Comparison of ENCODE assay signal across 9 cellular contexts in the genomic region with DNA sequence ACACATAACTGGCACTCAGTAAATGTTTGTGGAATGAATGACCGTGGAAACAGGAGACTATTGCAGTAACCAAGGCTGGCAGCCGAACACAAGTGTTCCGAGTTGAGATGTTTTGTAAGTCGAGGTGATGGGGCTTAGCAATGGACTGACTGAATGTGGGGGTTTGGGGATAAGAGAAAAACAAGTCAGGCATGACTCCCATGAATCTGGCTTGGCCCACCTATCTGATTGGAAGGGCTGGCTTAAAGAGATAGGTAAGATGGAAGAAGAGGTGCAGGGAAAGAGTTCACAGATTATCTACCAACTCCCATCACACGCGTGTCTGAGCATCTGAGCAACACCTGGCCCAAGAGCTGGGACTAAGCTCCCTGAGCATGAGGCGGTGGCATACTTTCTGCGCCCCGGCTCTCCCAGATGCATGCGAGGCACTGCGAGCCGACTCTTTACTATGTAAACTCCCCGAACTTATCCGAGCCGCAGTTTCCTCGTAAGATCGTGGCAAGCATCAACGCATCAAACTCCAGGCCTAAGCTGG. TPM values are rescaled to one million over a fixed set of nuclear protein-coding genes. Genes with fewer than 3 reads are reported as not detected.
DNase-seq lines count a peak whose midpoint lies in the region; ATAC-seq and TF ChIP-seq lines count a peak whose summit lies in the region.
"Had no signal": no experiment of that assay in that cellular context is flagged by ENCODE, and none has a peak within 500 bp of the region (broad histone marks: within the 10 kb centered on the region; RNA-seq: fewer than 3 reads in every experiment).

No MANE protein-coding gene starts in this region.

- H3K4me1 ChIP-seq in OCI-LY1 (ENCODE audit: insufficient read depth, low read length, severe bottlenecking) (peaks cover 26% of the 10 kb centered on the region), endodermal cell (ENCODE audit: control insufficient read depth, insufficient read depth, low read length) (peaks cover 7% of the 10 kb centered on the region)

- no peaks in the 10 kb centered on the region for H3K9me3 Mint-ChIP-seq in Calu3 (ENCODE audit: low read depth, unreplicated experiment)
- no peaks in the 10 kb centered on the region for H3K9me3 Mint-ChIP-seq in endodermal cell
- no peaks in the 10 kb centered on the region for H3K9me3 Mint-ChIP-seq in osteocyte (ENCODE audit: unreplicated experiment)

- H3K27me3 Mint-ChIP-seq in Calu3 (ENCODE audit: unreplicated experiment) (no peaks in the 10 kb centered on the region), endodermal cell (ENCODE audit: insufficient read depth) (peaks cover 1% of the 10 kb centered on the region), osteocyte (ENCODE audit: unreplicated experiment) (no peaks in the 10 kb centered on the region)

- H3K9ac ChIP-seq in OCI-LY1 (ENCODE audit: low read length) (peak overlapping the region; percentile 71), endodermal cell (ENCODE audit: extremely low read depth, low read length, poor library complexity, severe bottlenecking) (peak overlapping the region; percentile 88)

- DNase-seq in Calu3 (peak; percentile 14), endodermal cell (peak; percentile 53), osteocyte (ENCODE audit: extremely low spot score, unreplicated experiment) (no peak), amniotic stem cell (lab: John Stamatoyannopoulos, UW) (no peak), NCI-H69 (lab: John Stamatoyannopoulos, UW) (no peak)

- H3K4me1 Mint-ChIP-seq in Calu3 (ENCODE audit: low read depth, unreplicated experiment) (peaks cover 40% of the 10 kb centered on the region), endodermal cell (peaks cover 27% of the 10 kb centered on the region), osteocyte (ENCODE audit: unreplicated experiment) (peaks cover 55% of the 10 kb centered on the region)

- no peaks in the 10 kb centered on the region for H3K9me3 ChIP-seq in OCI-LY1 (ENCODE audit: low read length)
- no peaks in the 10 kb centered on the region for H3K9me3 ChIP-seq in endodermal cell (ENCODE audit: control insufficient read depth, low read length)

- H3K79me2 ChIP-seq in OCI-LY1 (ENCODE audit: insufficient read depth, low read length), result no peaks in the 10 kb centered on the region

- intact Hi-C loops in Calu3 (cut with micrococcal nuclease; ENCODE audit: unreplicated experiment), result no loop called here

- peak overlapping the region; percentile 93 for H3K4me3 Mint-ChIP-seq in Calu3 (ENCODE audit: low read depth, unreplicated experiment)
- peak overlapping the region; percentile 98 for H3K4me3 Mint-ChIP-seq in endodermal cell
- peak overlapping the region; percentile 98 for H3K4me3 Mint-ChIP-seq in osteocyte (ENCODE audit: unreplicated experiment)

- no peak overlapping the region for H2AFZ ChIP-seq in OCI-LY1 (ENCODE audit: low read length)

- peak overlapping the region; percentile 84 for H3K4me3 ChIP-seq in OCI-LY1 (ENCODE audit: low read depth, low read length, poor library complexity, severe bottlenecking)
- peak overlapping the region; percentile 93 for H3K4me3 ChIP-seq in endodermal cell (ENCODE audit: low read length)

- WGBS in endodermal cell (ENCODE audit: insufficient coverage in 1 of 2, insufficient read length in 1 of 2), 2 experiments, result 16 to 20% methylated on average over 11 to 18 of the region's 18 CpGs

- CTCF ChIA-PET in Calu3 (lab: Charles Lee), result interaction anchor here (0.6 to 1.9 kb wide), 7 partner anchors 9 to 442 kb away, joined by 3 to 10 read pairs (median 5); partner anchors contain the start of genes LYRM9, POLDIP2 and TMEM97

- no peaks in the 10 kb centered on the region for H4K20me1 ChIP-seq in OCI-LY1 (ENCODE audit: insufficient read depth, low read length)

- H3K27me3 ChIP-seq in OCI-LY1 (ENCODE audit: insufficient read depth, low read length) (no peaks in the 10 kb centered on the region), endodermal cell (ENCODE audit: control insufficient read depth, insufficient read depth, low read length, poor library complexity, severe bottlenecking) (no peaks in the 10 kb centered on the region)

- H3K27ac ChIP-seq in OCI-LY1 (ENCODE audit: low read depth, low read length, poor library complexity, severe bottlenecking) (no peak overlapping the region), endodermal cell (ENCODE audit: low read depth, low read length) (peak overlapping the region; percentile 48)

- H3K9me2 ChIP-seq in OCI-LY1 (ENCODE audit: low read depth, low read length), result no peaks in the 10 kb centered on the region

- ATAC-seq in HG02981 (IDR thresholded peaks at IDR 0.05; ENCODE audit: unreplicated experiment), result no peak
- no peak for ATAC-seq in GM19035 (IDR thresholded peaks at IDR 0.05; ENCODE audit: unreplicated experiment)

- peaks cover 13% of the 10 kb centered on the region; the same call in 1 of the 2 replicates for H3K36me3 ChIP-seq in OCI-LY1 (ENCODE audit: insufficient read depth, low read length)
- H3K36me3 ChIP-seq in endodermal cell (ENCODE audit: control insufficient read depth, insufficient read depth, low read length), result peaks cover 9% of the 10 kb centered on the region

- no TSS peak for BruUV-seq in Calu3 (replicated peaks; lab: Mats Ljungman, UMichigan)

- TF ChIP-seq CTCF in Calu3 (IDR thresholded peaks at IDR 0.05; ENCODE audit: unreplicated experiment) (no peak), OCI-LY1 (IDR thresholded peaks at IDR 0.05; ENCODE audit: low read length) (no peak), endodermal cell (conservative IDR thresholded peaks at IDR 0.05) (no peak), osteocyte (IDR thresholded peaks at IDR 0.05) (no peak)

- H3K4me2 ChIP-seq in OCI-LY1 (ENCODE audit: low read length), result peak overlapping the region; percentile 71

- H3F3A ChIP-seq in OCI-LY1 (ENCODE audit: insufficient read depth, low read length), result no peaks in the 10 kb centered on the region

- H3K36me3 Mint-ChIP-seq in Calu3 (ENCODE audit: insufficient read depth, unreplicated experiment), result peaks cover 54% of the 10 kb centered on the region
- peaks cover 7% of the 10 kb centered on the region for H3K36me3 Mint-ChIP-seq in endodermal cell (ENCODE audit: low read depth)
- peaks cover 16% of the 10 kb centered on the region for H3K36me3 Mint-ChIP-seq in osteocyte (ENCODE audit: unreplicated experiment)

- H3K27ac Mint-ChIP-seq in Calu3 (ENCODE audit: unreplicated experiment), result peak overlapping the region; percentile 89
- peak overlapping the region; percentile 76 for H3K27ac Mint-ChIP-seq in endodermal cell
- H3K27ac Mint-ChIP-seq in osteocyte (ENCODE audit: unreplicated experiment), result peak overlapping the region; percentile 95

RNA-seq across cellular contexts. Expression of gene IFT20, which starts 0.5 kb away (rescaled TPM):
- 31.9 and 32.1 TPM in 2 replicates for total RNA-seq in Calu3 (2022)
- total RNA-seq in endodermal cell, result 10 to 100 TPM; 28.9 to 34.3 TPM
- polyA plus RNA-seq in endodermal cell (2013, experiment 1 of 2), result 34.4 TPM
- 35.6 TPM for polyA plus RNA-seq in endodermal cell (2013, experiment 2 of 2)
- 55.3 and 61.9 TPM in 2 replicates for total RNA-seq in osteocyte

RNA-seq across cellular contexts. Expression of gene TNFAIP1, which starts 0.8 kb away (rescaled TPM):
- total RNA-seq in Calu3 (2022) (45.9 and 49.4 TPM in 2 replicates), endodermal cell (10 to 100 TPM; 29.9 to 36.1 TPM), osteocyte (57.0 and 59.2 TPM in 2 replicates)
- polyA plus RNA-seq in endodermal cell (2013, experiment 1 of 2), result 29.7 TPM
- polyA plus RNA-seq in endodermal cell (2013, experiment 2 of 2), result 27.6 TPM

RNA-seq across cellular contexts. Expression of gene TMEM97, which starts 15.7 kb away (rescaled TPM):
- total RNA-seq in Calu3 (2022) (110 and 114 TPM in 2 replicates), endodermal cell (10 to 100 TPM; 72.1 to 80.7 TPM), osteocyte (58.5 and 60.5 TPM in 2 replicates)
- 137 TPM for polyA plus RNA-seq in endodermal cell (2013, experiment 1 of 2)
- polyA plus RNA-seq in endodermal cell (2013, experiment 2 of 2), result 133 TPM

RNA-seq across cellular contexts. Expression of gene POLDIP2, which starts 22.6 kb away (rescaled TPM):
- total RNA-seq in Calu3 (2022), result 82.7 and 85.9 TPM in 2 replicates
- total RNA-seq in endodermal cell, result 10 to 100 TPM; 69.0 to 72.1 TPM
- polyA plus RNA-seq in endodermal cell (2013, experiment 1 of 2), result 56.7 TPM
- 51.2 TPM for polyA plus RNA-seq in endodermal cell (2013, experiment 2 of 2)
- 79.8 and 80.2 TPM in 2 replicates for total RNA-seq in osteocyte

RNA-seq across cellular contexts. Expression of gene SEBOX, which starts 30.3 kb away (rescaled TPM):
- total RNA-seq in Calu3 (2022) (not detected in 2 replicates), endodermal cell (not detected), osteocyte (not detected in 2 replicates)
- polyA plus RNA-seq in endodermal cell (2013, experiment 1 of 2), result not detected
- polyA plus RNA-seq in endodermal cell (2013, experiment 2 of 2), result not detected
- total RNA-seq: LHCN-M2 had no signal

Comparison
In these comparisons a context has a peak if more than half of its experiments do, and no peak if none do; other contexts are left out.
1. DNase-seq: peak in Calu3 (single experiment) and endodermal cell (single experiment); none in osteocyte (single experiment), amniotic stem cell (single experiment) and NCI-H69 (single experiment).
2. Peak in every context shown above with its lines, with median percentiles within 50 percentile points of each other: H3K27ac Mint-ChIP-seq and H3K4me3 Mint-ChIP-seq.